In the genomic region with DNA sequence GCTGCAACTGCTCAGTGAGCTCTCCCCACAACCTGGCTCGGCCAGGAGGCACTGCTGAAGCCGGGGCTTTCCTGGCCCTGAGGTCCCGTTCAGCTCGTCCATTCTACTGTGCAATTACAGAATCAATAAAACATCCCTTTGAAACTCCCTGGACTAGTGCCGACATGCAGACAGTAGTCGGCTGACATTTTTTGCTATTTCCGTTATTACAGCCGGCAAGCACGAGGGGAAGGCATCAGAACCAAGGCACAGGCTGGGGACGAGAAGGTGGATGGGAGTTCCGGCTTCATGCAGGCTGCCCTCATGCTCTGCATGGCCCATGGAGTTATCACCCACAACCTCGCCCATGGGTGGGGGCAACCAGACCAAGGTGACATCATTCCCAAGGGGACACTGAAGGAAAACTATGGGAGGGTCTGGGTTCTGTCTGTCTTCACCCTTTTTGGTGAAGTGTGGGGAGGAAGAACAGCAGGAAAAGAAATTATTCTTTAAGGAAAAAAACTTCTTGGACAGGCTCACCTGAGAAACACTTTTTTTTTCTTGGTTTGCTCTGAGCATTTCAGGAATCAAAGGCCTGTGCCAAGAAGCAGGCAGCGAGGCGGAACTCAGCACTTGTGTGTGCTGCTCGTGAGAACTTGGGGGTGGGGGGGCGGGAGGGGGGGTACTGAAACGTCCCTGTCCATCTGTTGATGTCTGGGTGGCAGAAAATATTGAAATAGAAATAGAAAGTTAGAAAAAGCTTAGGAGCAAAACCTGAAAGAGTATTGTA, we compare ENCODE assay signal across 9 cellular contexts.
DNase-seq lines count a peak whose midpoint lies in the region; ATAC-seq and TF ChIP-seq lines count a peak whose summit lies in the region.
"Had no signal": no experiment of that assay in that cellular context is flagged by ENCODE, and none has a peak within 500 bp of the region (broad histone marks: within the 10 kb centered on the region; RNA-seq: fewer than 3 reads in every experiment).

No MANE protein-coding gene starts in this region.

- peak overlapping the region in 1 of 4 donors; percentile 21 for H3K4me3 ChIP-seq in adrenal gland
- no peak overlapping the region for H3K4me3 ChIP-seq in lower leg skin (ENCODE audit: low read depth, poor library complexity, severe bottlenecking)

- no peaks in the 10 kb centered on the region for H3K9me3 ChIP-seq in adrenal gland (replicated peaks in 1 of 3)

- no peaks in the 10 kb centered on the region for H3K9me3 Mint-ChIP-seq in activated CD4-positive, alpha-beta memory T cell treated with anti-CD3 and anti-CD28 coated beads for 36 hours
- no peaks in the 10 kb centered on the region for H3K9me3 Mint-ChIP-seq in activated CD4-positive, alpha-beta memory T cell treated with anti-CD3 and anti-CD28 coated beads, Interleukin-2, amount 10 ng/mL, durations not matched to agents 7 days and 5 days
- H3K9me3 Mint-ChIP-seq in type B pancreatic cell = peaks cover 8% of the 10 kb centered on the region

- TF ChIP-seq CTCF in adrenal gland (IDR thresholded peaks at IDR 0.05) = no peak
- no peak for TF ChIP-seq CTCF in lower leg skin (IDR thresholded peaks at IDR 0.05)
- TF ChIP-seq CTCF in type B pancreatic cell (conservative IDR thresholded peaks at IDR 0.05) = no peak

- H3K4me1 Mint-ChIP-seq in activated CD4-positive, alpha-beta memory T cell treated with anti-CD3 and anti-CD28 coated beads for 36 hours (ENCODE audit: low read depth) = peaks cover 90% of the 10 kb centered on the region
- peaks cover 31% of the 10 kb centered on the region for H3K4me1 Mint-ChIP-seq in activated CD4-positive, alpha-beta memory T cell treated with anti-CD3 and anti-CD28 coated beads, Interleukin-2, amount 10 ng/mL, durations not matched to agents 7 days and 5 days
- peaks cover 42% of the 10 kb centered on the region for H3K4me1 Mint-ChIP-seq in type B pancreatic cell (ENCODE audit: unreplicated experiment)

- CTCF ChIA-PET in activated CD4-positive, alpha-beta memory T cell treated with anti-CD3 and anti-CD28 coated beads for 36 hours (lab: Charles Lee) = interaction anchor here (0.6 kb wide), 1 partner anchor 254 kb away, joined by 4 read pairs; no protein-coding TSS in a partner anchor
- CTCF ChIA-PET in activated CD4-positive, alpha-beta memory T cell treated with anti-CD3 and anti-CD28 coated beads, Interleukin-2, amount 10 ng/mL, durations not matched to agents 7 days and 5 days (lab: Charles Lee) = no interaction called here

- no peaks in the 10 kb centered on the region for H3K36me3 ChIP-seq in adrenal gland (replicated peaks in 1 of 2)

- no peak for DNase-seq in activated CD4-positive, alpha-beta memory T cell treated with anti-CD3 and anti-CD28 coated beads for 36 hours
- no peak for DNase-seq in activated CD4-positive, alpha-beta memory T cell treated with anti-CD3 and anti-CD28 coated beads, Interleukin-2, amount 10 ng/mL, durations not matched to agents 7 days and 5 days
- DNase-seq in adrenal gland (peak in 5 of 7 donors; percentile 24 to 43 (median 33)), lower leg skin (ENCODE audit: low spot score in 2 of 2) (peak; percentile 51 to 83), type B pancreatic cell (ENCODE audit: extremely low spot score, unreplicated experiment) (no peak), superior temporal gyrus (ENCODE audit: extremely low spot score) (no peak), NCI-H187 treated with DMSO at 0.1 percent for 48 hours (lab: John Stamatoyannopoulos, UW) (no peak)

- no peaks in the 10 kb centered on the region for H3K27me3 ChIP-seq in adrenal gland

- H3K27ac Mint-ChIP-seq in activated CD4-positive, alpha-beta memory T cell treated with anti-CD3 and anti-CD28 coated beads for 36 hours = peak overlapping the region; percentile 61
- no peak overlapping the region for H3K27ac Mint-ChIP-seq in activated CD4-positive, alpha-beta memory T cell treated with anti-CD3 and anti-CD28 coated beads, Interleukin-2, amount 10 ng/mL, durations not matched to agents 7 days and 5 days
- peak overlapping the region; percentile 84 for H3K27ac Mint-ChIP-seq in type B pancreatic cell

- POLR2A ChIA-PET in activated CD4-positive, alpha-beta memory T cell treated with anti-CD3 and anti-CD28 coated beads for 36 hours (lab: Charles Lee) = no interaction called here
- POLR2A ChIA-PET in activated CD4-positive, alpha-beta memory T cell treated with anti-CD3 and anti-CD28 coated beads, Interleukin-2, amount 10 ng/mL, durations not matched to agents 7 days and 5 days (lab: Charles Lee) = interaction anchor here (1.6 kb wide), 1 partner anchor 15 kb away, joined by 6 read pairs; no protein-coding TSS in a partner anchor

- peaks cover 12% of the 10 kb centered on the region for H3K36me3 Mint-ChIP-seq in activated CD4-positive, alpha-beta memory T cell treated with anti-CD3 and anti-CD28 coated beads for 36 hours
- H3K36me3 Mint-ChIP-seq in activated CD4-positive, alpha-beta memory T cell treated with anti-CD3 and anti-CD28 coated beads, Interleukin-2, amount 10 ng/mL, durations not matched to agents 7 days and 5 days (ENCODE audit: low read depth) = peaks cover 6% of the 10 kb centered on the region
- peaks cover 26% of the 10 kb centered on the region for H3K36me3 Mint-ChIP-seq in type B pancreatic cell

- 37 to 56% (median 48%) methylated on average over 11 to 17 of the region's 17 CpGs for WGBS in adrenal gland, 4 donors
- WGBS in lower leg skin, 2 donors = 15 to 22% methylated on average over 17 of the region's 17 CpGs

- H3K27ac ChIP-seq in adrenal gland = no peak overlapping the region
- H3K27ac ChIP-seq: KMS-11 had no signal

- no peak for TF ChIP-seq POLR2A in adrenal gland (IDR thresholded peaks at IDR 0.05)
- TF ChIP-seq POLR2A in lower leg skin (IDR thresholded peaks at IDR 0.05) = no peak

- H3K4me1 ChIP-seq in adrenal gland (replicated peaks in 1 of 2) = peaks cover 0 to 8% of the 10 kb centered on the region in 2 donors

- ATAC-seq in SK-N-SH treated with all-trans-retinoic acid at 6 μM for 48 hours = no peak

- intact Hi-C loops in activated CD4-positive, alpha-beta memory T cell treated with anti-CD3 and anti-CD28 coated beads for 36 hours (cut with micrococcal nuclease) = loop anchor here (10.0 kb wide), 1 partner anchor 124 kb away; no protein-coding TSS in a partner anchor
- intact Hi-C loops in adrenal gland (cut with DNase I) = no loop called here
- intact Hi-C loops in lower leg skin (cut with DNase I; ENCODE audit: low total_unique reads) = no loop called here

- no peaks in the 10 kb centered on the region for H3K27me3 Mint-ChIP-seq in activated CD4-positive, alpha-beta memory T cell treated with anti-CD3 and anti-CD28 coated beads for 36 hours
- H3K27me3 Mint-ChIP-seq in activated CD4-positive, alpha-beta memory T cell treated with anti-CD3 and anti-CD28 coated beads, Interleukin-2, amount 10 ng/mL, durations not matched to agents 7 days and 5 days = peaks cover 4% of the 10 kb centered on the region
- H3K27me3 Mint-ChIP-seq in type B pancreatic cell = no peaks in the 10 kb centered on the region

- H3K4me3 Mint-ChIP-seq in activated CD4-positive, alpha-beta memory T cell treated with anti-CD3 and anti-CD28 coated beads for 36 hours = peak overlapping the region; percentile 24
- no peak overlapping the region for H3K4me3 Mint-ChIP-seq in activated CD4-positive, alpha-beta memory T cell treated with anti-CD3 and anti-CD28 coated beads, Interleukin-2, amount 10 ng/mL, durations not matched to agents 7 days and 5 days
- peak overlapping the region; percentile 80 for H3K4me3 Mint-ChIP-seq in type B pancreatic cell

TF ChIP-seq in SK-N-SH treated with all-trans-retinoic acid at 6 μM for 48 hours, 23 proteins besides CTCF, POLR2A, EP300 and RAD21 (continues in another document):
- TF ChIP-seq PPARA (CRISPR knock-in tag; IDR thresholded peaks at IDR 0.05; ENCODE audit: borderline replicate concordance) = no peak
- TF ChIP-seq, protein P1, sequence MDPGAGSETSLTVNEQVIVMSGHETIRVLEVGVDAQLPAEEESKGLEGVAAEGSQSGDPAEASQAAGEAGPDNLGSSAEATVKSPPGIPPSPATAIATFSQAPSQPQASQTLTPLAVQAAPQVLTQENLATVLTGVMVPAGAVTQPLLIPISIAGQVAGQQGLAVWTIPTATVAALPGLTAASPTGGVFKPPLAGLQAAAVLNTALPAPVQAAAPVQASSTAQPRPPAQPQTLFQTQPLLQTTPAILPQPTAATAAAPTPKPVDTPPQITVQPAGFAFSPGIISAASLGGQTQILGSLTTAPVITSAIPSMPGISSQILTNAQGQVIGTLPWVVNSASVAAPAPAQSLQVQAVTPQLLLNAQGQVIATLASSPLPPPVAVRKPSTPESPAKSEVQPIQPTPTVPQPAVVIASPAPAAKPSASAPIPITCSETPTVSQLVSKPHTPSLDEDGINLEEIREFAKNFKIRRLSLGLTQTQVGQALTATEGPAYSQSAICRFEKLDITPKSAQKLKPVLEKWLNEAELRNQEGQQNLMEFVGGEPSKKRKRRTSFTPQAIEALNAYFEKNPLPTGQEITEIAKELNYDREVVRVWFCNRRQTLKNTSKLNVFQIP (CRISPR knock-in tag; IDR thresholded peaks at IDR 0.05; ENCODE audit: borderline replicate concordance, low read depth) = no peak
- no peak for TF ChIP-seq ZFP3 (CRISPR knock-in tag; IDR thresholded peaks at IDR 0.05)
- TF ChIP-seq, protein P2, sequence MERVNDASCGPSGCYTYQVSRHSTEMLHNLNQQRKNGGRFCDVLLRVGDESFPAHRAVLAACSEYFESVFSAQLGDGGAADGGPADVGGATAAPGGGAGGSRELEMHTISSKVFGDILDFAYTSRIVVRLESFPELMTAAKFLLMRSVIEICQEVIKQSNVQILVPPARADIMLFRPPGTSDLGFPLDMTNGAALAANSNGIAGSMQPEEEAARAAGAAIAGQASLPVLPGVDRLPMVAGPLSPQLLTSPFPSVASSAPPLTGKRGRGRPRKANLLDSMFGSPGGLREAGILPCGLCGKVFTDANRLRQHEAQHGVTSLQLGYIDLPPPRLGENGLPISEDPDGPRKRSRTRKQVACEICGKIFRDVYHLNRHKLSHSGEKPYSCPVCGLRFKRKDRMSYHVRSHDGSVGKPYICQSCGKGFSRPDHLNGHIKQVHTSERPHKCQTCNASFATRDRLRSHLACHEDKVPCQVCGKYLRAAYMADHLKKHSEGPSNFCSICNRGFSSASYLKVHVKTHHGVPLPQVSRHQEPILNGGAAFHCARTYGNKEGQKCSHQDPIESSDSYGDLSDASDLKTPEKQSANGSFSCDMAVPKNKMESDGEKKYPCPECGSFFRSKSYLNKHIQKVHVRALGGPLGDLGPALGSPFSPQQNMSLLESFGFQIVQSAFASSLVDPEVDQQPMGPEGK (CRISPR knock-in tag; IDR thresholded peaks at IDR 0.05; ENCODE audit: borderline replicate concordance) = no peak
- TF ChIP-seq ISL1 (CRISPR knock-in tag; IDR thresholded peaks at IDR 0.05) = no peak

Comparison
In these comparisons a context has a peak if more than half of its experiments do, and no peak if none do; other contexts are left out.
1. DNase-seq: peak in adrenal gland (5 of 7) and lower leg skin (2 of 2); none in activated CD4-positive, alpha-beta memory T cell treated with anti-CD3 and anti-CD28 coated beads for 36 hours (single experiment), activated CD4-positive, alpha-beta memory T cell treated with anti-CD3 and anti-CD28 coated beads, Interleukin-2, amount 10 ng/mL, durations not matched to agents 7 days and 5 days (single experiment), type B pancreatic cell (single experiment), superior temporal gyrus (single experiment) and NCI-H187 treated with DMSO at 0.1 percent for 48 hours (single experiment).